10 cellular contexts compared by ENCODE assay signal in the genomic region with DNA sequence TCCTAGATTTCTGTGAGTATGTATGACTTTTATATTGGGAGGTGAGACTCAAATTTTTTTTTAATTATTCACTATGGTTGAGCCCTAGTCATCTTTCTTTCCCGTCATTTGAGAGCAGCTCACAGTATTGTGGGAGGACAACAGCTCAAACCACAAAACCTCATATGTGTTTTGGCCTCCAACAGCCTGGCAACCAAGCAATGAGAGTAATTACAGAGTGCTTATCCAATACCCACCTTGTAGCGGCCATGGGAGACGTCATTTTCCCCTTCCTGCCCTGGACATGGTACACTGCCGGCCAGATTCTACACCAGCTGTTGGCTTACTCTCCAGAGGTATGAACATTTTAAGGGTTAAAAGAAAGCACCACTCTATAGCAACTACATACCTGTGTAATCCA. TPM values are rescaled to one million over a fixed set of nuclear protein-coding genes. Genes with fewer than 3 reads are reported as not detected.
DNase-seq lines count a peak whose midpoint lies in the region; ATAC-seq and TF ChIP-seq lines count a peak whose summit lies in the region.
"Had no signal": no experiment of that assay in that cellular context is flagged by ENCODE, and none has a peak within 500 bp of the region (broad histone marks: within the 10 kb centered on the region; RNA-seq: fewer than 3 reads in every experiment).

No MANE protein-coding gene starts in this region.

- BruUV-seq in mammary epithelial cell (replicated peaks; lab: Mats Ljungman, UMichigan), result no TSS peak

- no peak overlapping the region for H3K4me3 ChIP-seq in mammary epithelial cell (replicated peaks in 1 of 3; ENCODE audit: insufficient read depth in 1 of 3, low read depth in 2 of 3, low read length in 3 of 3)

- peak overlapping the region; percentile 57 for H2AFZ ChIP-seq in mammary epithelial cell (ENCODE audit: low read depth, low read length)

- no peaks in the 10 kb centered on the region for H3K4me1 Mint-ChIP-seq in activated T-helper 2 cell treated with anti-CD3 and anti-CD28 coated beads, Interferon-gamma antibody, Interleukin-2, Interleukin-4, amounts not matched to agents 10 μg/mL and 5 μg/mL and 100 μg/mL, durations not matched to agents 14 hours and 24 hours and 36 hours (ENCODE audit: low read depth)

- WGBS in mammary epithelial cell (ENCODE audit: low coverage, missing lambda C conversion rate), result 3% methylated on average over 4 of the region's 4 CpGs

- DNase-seq in NCI-H2029 treated with DMSO at 0.1 percent for 48 hours (lab: John Stamatoyannopoulos, UW) (peak; percentile 87), mammary epithelial cell (peak; percentile 96), omental fat pad (ENCODE audit: low spot score) (no peak), SK-N-DZ (ENCODE audit: low spot score) (no peak), NCI-H2196 (lab: John Stamatoyannopoulos, UW; ENCODE audit: unreplicated experiment) (no peak)
- no peak for DNase-seq in stimulated activated CD8-positive, alpha-beta memory T cell treated with anti-CD3 and anti-CD28 coated beads, Interleukin-4, amount 100 ng/mL, for 48 hours
- DNase-seq in activated T-helper 2 cell treated with anti-CD3 and anti-CD28 coated beads, Interferon-gamma antibody, Interleukin-2, Interleukin-4, amounts not matched to agents 10 μg/mL and 5 μg/mL and 100 μg/mL, durations not matched to agents 14 hours and 24 hours and 36 hours (ENCODE audit: low spot score), result no peak
- DNase-seq: naive B cell, NCI-H1105 had no signal

- ATAC-seq in GM18870 (IDR thresholded peaks at IDR 0.05; ENCODE audit: unreplicated experiment) (peak; percentile 45), omental fat pad (ENCODE audit: low FRiP score) (peak; percentile 48)

- no peak for TF ChIP-seq CTCF in mammary epithelial cell (conservative IDR thresholded peaks at IDR 0.05 in 1 of 2, IDR thresholded peaks at IDR 0.05 in 1 of 2; ENCODE audit: extremely low read depth in 1 of 2, insufficient read depth in 1 of 2, low read depth in 1 of 2, low read length in 2 of 2)
- TF ChIP-seq CTCF in omental fat pad (IDR thresholded peaks at IDR 0.05), result no peak

- no peak overlapping the region for H3K4me3 Mint-ChIP-seq in activated T-helper 2 cell treated with anti-CD3 and anti-CD28 coated beads, Interferon-gamma antibody, Interleukin-2, Interleukin-4, amounts not matched to agents 10 μg/mL and 5 μg/mL and 100 μg/mL, durations not matched to agents 14 hours and 24 hours and 36 hours (ENCODE audit: low read depth)
- H3K4me3 Mint-ChIP-seq: naive B cell had no signal

- peaks cover 11% of the 10 kb centered on the region for H3K27me3 Mint-ChIP-seq in activated T-helper 2 cell treated with anti-CD3 and anti-CD28 coated beads, Interferon-gamma antibody, Interleukin-2, Interleukin-4, amounts not matched to agents 10 μg/mL and 5 μg/mL and 100 μg/mL, durations not matched to agents 14 hours and 24 hours and 36 hours (ENCODE audit: low read depth)

- peak overlapping the region; percentile 59 for H3K4me2 ChIP-seq in mammary epithelial cell (ENCODE audit: insufficient read depth, low read depth, low read length)

- H3K79me2 ChIP-seq in mammary epithelial cell (ENCODE audit: insufficient read depth, low read length), result peaks cover 25% of the 10 kb centered on the region

- no peaks in the 10 kb centered on the region for H3K9me3 ChIP-seq in mammary epithelial cell (replicated peaks; ENCODE audit: insufficient read depth, low read length)

- intact Hi-C loops in mammary epithelial cell (cut with micrococcal nuclease), result no loop called here
- intact Hi-C loops in activated T-helper 2 cell treated with anti-CD3 and anti-CD28 coated beads, Interferon-gamma antibody, Interleukin-2, Interleukin-4, amounts not matched to agents 10 μg/mL and 5 μg/mL and 100 μg/mL, durations not matched to agents 14 hours and 24 hours and 36 hours (cut with micrococcal nuclease), result no loop called here

- H3K9ac ChIP-seq in mammary epithelial cell (ENCODE audit: insufficient read depth, low read length), result peak overlapping the region; percentile 43

- H4K20me1 ChIP-seq in mammary epithelial cell (ENCODE audit: insufficient read depth, low read length), result no peaks in the 10 kb centered on the region

- dilution Hi-C loops in mammary epithelial cell (cut with HindIII; ENCODE audit: low sequenced_read_pairs), result no loop called here

- no peaks in the 10 kb centered on the region for H3K9me3 Mint-ChIP-seq in activated T-helper 2 cell treated with anti-CD3 and anti-CD28 coated beads, Interferon-gamma antibody, Interleukin-2, Interleukin-4, amounts not matched to agents 10 μg/mL and 5 μg/mL and 100 μg/mL, durations not matched to agents 14 hours and 24 hours and 36 hours
- H3K9me3 Mint-ChIP-seq: naive B cell had no signal

- no peaks in the 10 kb centered on the region for H3K36me3 Mint-ChIP-seq in activated T-helper 2 cell treated with anti-CD3 and anti-CD28 coated beads, Interferon-gamma antibody, Interleukin-2, Interleukin-4, amounts not matched to agents 10 μg/mL and 5 μg/mL and 100 μg/mL, durations not matched to agents 14 hours and 24 hours and 36 hours (ENCODE audit: low read depth)
- H3K36me3 Mint-ChIP-seq: naive B cell had no signal

- CTCF ChIA-PET in mammary epithelial cell (lab: Charles Lee; ENCODE audit: low non-redundant PET), result no interaction called here

- in situ Hi-C loops in mammary epithelial cell (cut with MboI; ENCODE audit: low sequenced_read_pairs in 2 of 2), result no loop called here

- H3K36me3 ChIP-seq in mammary epithelial cell (ENCODE audit: insufficient read depth, low read length), result no peaks in the 10 kb centered on the region

- peak overlapping the region; percentile 81 for H3K27ac ChIP-seq in mammary epithelial cell (ENCODE audit: insufficient read depth, low read depth, low read length)

- no peaks in the 10 kb centered on the region for H3K27me3 ChIP-seq in mammary epithelial cell (ENCODE audit: insufficient read depth, low read length)

- H3K4me1 ChIP-seq in mammary epithelial cell (ENCODE audit: insufficient read depth, low read length), result peaks cover 12% of the 10 kb centered on the region

- H3K27ac Mint-ChIP-seq in activated T-helper 2 cell treated with anti-CD3 and anti-CD28 coated beads, Interferon-gamma antibody, Interleukin-2, Interleukin-4, amounts not matched to agents 10 μg/mL and 5 μg/mL and 100 μg/mL, durations not matched to agents 14 hours and 24 hours and 36 hours, result no peak overlapping the region
- H3K27ac Mint-ChIP-seq: naive B cell had no signal

RNA-seq across cellular contexts. Expression of gene DOCK4, which starts 49.1 kb away (rescaled TPM):
- 10 to 100 TPM in 1 of 2 donors, 1 to 10 TPM in 1; 7.5 to 22.2 TPM for total RNA-seq in mammary epithelial cell
- 8.7 TPM for polyA plus RNA-seq in mammary epithelial cell
- polyA minus RNA-seq in mammary epithelial cell, result 58.4 TPM
- 10 to 100 TPM; 47.5 to 86.9 (median 59.7) TPM for total RNA-seq in omental fat pad
- polyA plus RNA-seq in SK-N-DZ (2014; cell fraction: cytosol; rRNA removed), result 14.3 and 21.6 TPM in 2 replicates
- polyA plus RNA-seq in SK-N-DZ (2014; cell fraction: nucleus; rRNA removed), result 31.5 and 35.8 TPM in 2 replicates
- 0.41 and 0.64 TPM in 2 replicates for total RNA-seq in activated T-helper 2 cell treated with anti-CD3 and anti-CD28 coated beads, Interferon-gamma antibody, Interleukin-2, Interleukin-4, amounts not matched to agents 10 μg/mL and 5 μg/mL and 100 μg/mL, durations not matched to agents 14 hours and 24 hours and 36 hours

RNA-seq across cellular contexts. Expression of gene ZNF277, which starts 49.4 kb away (rescaled TPM):
- total RNA-seq in mammary epithelial cell (10 to 100 TPM; 18.9 to 36.0 TPM), omental fat pad (10 to 100 TPM; 15.9 to 24.9 (median 19.3) TPM)
- 11.8 TPM for polyA plus RNA-seq in mammary epithelial cell
- not detected for polyA minus RNA-seq in mammary epithelial cell
- 22.5 and 27.3 TPM in 2 replicates for polyA plus RNA-seq in SK-N-DZ (2014; cell fraction: cytosol; rRNA removed)
- 11.1 and 14.8 TPM in 2 replicates for polyA plus RNA-seq in SK-N-DZ (2014; cell fraction: nucleus; rRNA removed)
- 11.6 and 13.0 TPM in 2 replicates for total RNA-seq in activated T-helper 2 cell treated with anti-CD3 and anti-CD28 coated beads, Interferon-gamma antibody, Interleukin-2, Interleukin-4, amounts not matched to agents 10 μg/mL and 5 μg/mL and 100 μg/mL, durations not matched to agents 14 hours and 24 hours and 36 hours

Comparison
In these comparisons a context has a peak if more than half of its experiments do, and no peak if none do; other contexts are left out.
1. DNase-seq: peak in NCI-H2029 treated with DMSO at 0.1 percent for 48 hours (single experiment) and mammary epithelial cell (single experiment); none in omental fat pad (single experiment), SK-N-DZ (single experiment), NCI-H2196 (single experiment), stimulated activated CD8-positive, alpha-beta memory T cell treated with anti-CD3 and anti-CD28 coated beads, Interleukin-4, amount 100 ng/mL, for 48 hours (single experiment) and activated T-helper 2 cell treated with anti-CD3 and anti-CD28 coated beads, Interferon-gamma antibody, Interleukin-2, Interleukin-4, amounts not matched to agents 10 μg/mL and 5 μg/mL and 100 μg/mL, durations not matched to agents 14 hours and 24 hours and 36 hours (single experiment).